Comparison of ENCODE assay signal across 1 cellular context in the genomic region with DNA sequence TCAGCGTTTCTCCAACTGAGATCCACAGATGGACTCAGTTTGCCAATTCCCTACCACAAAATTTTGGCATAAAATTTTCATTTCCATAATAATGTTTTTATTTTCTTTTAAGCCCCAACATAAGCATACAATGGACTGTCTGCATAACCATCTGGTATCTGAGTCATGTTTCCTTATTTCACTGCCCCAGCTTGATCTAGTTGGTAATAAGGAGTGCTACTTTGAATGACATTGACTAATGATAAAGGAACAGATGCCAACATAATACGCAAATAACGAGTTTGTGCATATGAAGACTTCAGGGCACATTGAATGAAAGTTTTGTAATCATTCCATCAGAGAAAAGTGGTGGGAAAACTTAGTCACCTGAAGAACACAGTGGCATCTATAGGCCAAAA.
TF ChIP-seq lines count a peak whose summit lies in the region.

No MANE protein-coding gene starts in this region.

TF ChIP-seq in K562, 482 proteins besides CTCF, POLR2A, EP300 and RAD21:
- TF ChIP-seq TBL1XR1 (IDR thresholded peaks at IDR 0.05; ENCODE audit: low read length in 2 of 2) (no peak), ZNF699 (CRISPR knock-in tag; IDR thresholded peaks at IDR 0.05; ENCODE audit: insufficient replicate concordance) (no peak), HLTF (IDR thresholded peaks at IDR 0.05) (no peak), OTX1 (CRISPR knock-in tag; IDR thresholded peaks at IDR 0.05) (no peak), CBFA2T2 (conservative IDR thresholded peaks at IDR 0.05) (no peak), SREBF1 (IDR thresholded peaks at IDR 0.05; ENCODE audit: borderline replicate concordance, low read depth, low read length) (no peak), POLR3A (IDR thresholded peaks at IDR 0.05; ENCODE audit: borderline replicate concordance, extremely low read depth, insufficient read depth, insufficient read length) (no peak), CHD4 (IDR thresholded peaks at IDR 0.05; ENCODE audit: insufficient read depth, insufficient replicate concordance, low read depth, low read length, poor library complexity, severe bottlenecking) (no peak)
- TF ChIP-seq, protein P1, sequence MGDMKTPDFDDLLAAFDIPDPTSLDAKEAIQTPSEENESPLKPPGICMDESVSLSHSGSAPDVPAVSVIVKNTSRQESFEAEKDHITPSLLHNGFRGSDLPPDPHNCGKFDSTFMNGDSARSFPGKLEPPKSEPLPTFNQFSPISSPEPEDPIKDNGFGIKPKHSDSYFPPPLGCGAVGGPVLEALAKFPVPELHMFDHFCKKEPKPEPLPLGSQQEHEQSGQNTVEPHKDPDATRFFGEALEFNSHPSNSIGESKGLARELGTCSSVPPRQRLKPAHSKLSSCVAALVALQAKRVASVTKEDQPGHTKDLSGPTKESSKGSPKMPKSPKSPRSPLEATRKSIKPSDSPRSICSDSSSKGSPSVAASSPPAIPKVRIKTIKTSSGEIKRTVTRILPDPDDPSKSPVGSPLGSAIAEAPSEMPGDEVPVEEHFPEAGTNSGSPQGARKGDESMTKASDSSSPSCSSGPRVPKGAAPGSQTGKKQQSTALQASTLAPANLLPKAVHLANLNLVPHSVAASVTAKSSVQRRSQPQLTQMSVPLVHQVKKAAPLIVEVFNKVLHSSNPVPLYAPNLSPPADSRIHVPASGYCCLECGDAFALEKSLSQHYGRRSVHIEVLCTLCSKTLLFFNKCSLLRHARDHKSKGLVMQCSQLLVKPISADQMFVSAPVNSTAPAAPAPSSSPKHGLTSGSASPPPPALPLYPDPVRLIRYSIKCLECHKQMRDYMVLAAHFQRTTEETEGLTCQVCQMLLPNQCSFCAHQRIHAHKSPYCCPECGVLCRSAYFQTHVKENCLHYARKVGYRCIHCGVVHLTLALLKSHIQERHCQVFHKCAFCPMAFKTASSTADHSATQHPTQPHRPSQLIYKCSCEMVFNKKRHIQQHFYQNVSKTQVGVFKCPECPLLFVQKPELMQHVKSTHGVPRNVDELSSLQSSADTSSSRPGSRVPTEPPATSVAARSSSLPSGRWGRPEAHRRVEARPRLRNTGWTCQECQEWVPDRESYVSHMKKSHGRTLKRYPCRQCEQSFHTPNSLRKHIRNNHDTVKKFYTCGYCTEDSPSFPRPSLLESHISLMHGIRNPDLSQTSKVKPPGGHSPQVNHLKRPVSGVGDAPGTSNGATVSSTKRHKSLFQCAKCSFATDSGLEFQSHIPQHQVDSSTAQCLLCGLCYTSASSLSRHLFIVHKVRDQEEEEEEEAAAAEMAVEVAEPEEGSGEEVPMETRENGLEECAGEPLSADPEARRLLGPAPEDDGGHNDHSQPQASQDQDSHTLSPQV (IDR thresholded peaks at IDR 0.05) = no peak
- TF ChIP-seq, protein P2, sequence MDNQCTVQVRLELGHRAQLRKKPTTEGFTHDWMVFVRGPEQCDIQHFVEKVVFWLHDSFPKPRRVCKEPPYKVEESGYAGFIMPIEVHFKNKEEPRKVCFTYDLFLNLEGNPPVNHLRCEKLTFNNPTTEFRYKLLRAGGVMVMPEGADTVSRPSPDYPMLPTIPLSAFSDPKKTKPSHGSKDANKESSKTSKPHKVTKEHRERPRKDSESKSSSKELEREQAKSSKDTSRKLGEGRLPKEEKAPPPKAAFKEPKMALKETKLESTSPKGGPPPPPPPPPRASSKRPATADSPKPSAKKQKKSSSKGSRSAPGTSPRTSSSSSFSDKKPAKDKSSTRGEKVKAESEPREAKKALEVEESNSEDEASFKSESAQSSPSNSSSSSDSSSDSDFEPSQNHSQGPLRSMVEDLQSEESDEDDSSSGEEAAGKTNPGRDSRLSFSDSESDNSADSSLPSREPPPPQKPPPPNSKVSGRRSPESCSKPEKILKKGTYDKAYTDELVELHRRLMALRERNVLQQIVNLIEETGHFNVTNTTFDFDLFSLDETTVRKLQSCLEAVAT (IDR thresholded peaks at IDR 0.05) = no peak
